In genomic region chr13:33285420-33286124, GRCh38 we compare ENCODE assay signal across 1 cellular context.
TF ChIP-seq lines count a peak whose summit lies in the region.

Gene STARD13, minus strand, starts transcription at chr13:33285755. Its CDS starts 117 bp downstream, at chr13:33285638.

TF ChIP-seq in HepG2, 621 proteins besides CTCF, POLR2A, EP300 and RAD21 (continued from another document and continues in another):
- TF ChIP-seq, protein P1, sequence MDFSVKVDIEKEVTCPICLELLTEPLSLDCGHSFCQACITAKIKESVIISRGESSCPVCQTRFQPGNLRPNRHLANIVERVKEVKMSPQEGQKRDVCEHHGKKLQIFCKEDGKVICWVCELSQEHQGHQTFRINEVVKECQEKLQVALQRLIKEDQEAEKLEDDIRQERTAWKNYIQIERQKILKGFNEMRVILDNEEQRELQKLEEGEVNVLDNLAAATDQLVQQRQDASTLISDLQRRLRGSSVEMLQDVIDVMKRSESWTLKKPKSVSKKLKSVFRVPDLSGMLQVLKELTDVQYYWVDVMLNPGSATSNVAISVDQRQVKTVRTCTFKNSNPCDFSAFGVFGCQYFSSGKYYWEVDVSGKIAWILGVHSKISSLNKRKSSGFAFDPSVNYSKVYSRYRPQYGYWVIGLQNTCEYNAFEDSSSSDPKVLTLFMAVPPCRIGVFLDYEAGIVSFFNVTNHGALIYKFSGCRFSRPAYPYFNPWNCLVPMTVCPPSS (IDR thresholded peaks at IDR 0.05): no peak
- TF ChIP-seq SNRNP70 (IDR thresholded peaks at IDR 0.05; ENCODE audit: low read depth, low read length): no peak
- TF ChIP-seq ZNF264 (CRISPR knock-in tag; IDR thresholded peaks at IDR 0.05): no peak
- TF ChIP-seq HNF1A (IDR thresholded peaks at IDR 0.05; ENCODE audit: low read depth): no peak
- no peak for TF ChIP-seq HNF1A (CRISPR knock-in tag; IDR thresholded peaks at IDR 0.05; ENCODE audit: borderline replicate concordance)
- TF ChIP-seq MAFK (conservative IDR thresholded peaks at IDR 0.05 in 1 of 2, IDR thresholded peaks at IDR 0.05 in 1 of 2; ENCODE audit: low read length in 2 of 2): no peak
- no peak for TF ChIP-seq ZNF670 (CRISPR knock-in tag; IDR thresholded peaks at IDR 0.05; ENCODE audit: borderline replicate concordance)
- no peak for TF ChIP-seq ZNF24 (IDR thresholded peaks at IDR 0.05)
- no peak for TF ChIP-seq IRF2 (CRISPR knock-in tag; IDR thresholded peaks at IDR 0.05)
- no peak for TF ChIP-seq ZNF589 (CRISPR knock-in tag; conservative IDR thresholded peaks at IDR 0.05)
- TF ChIP-seq MED8 (CRISPR knock-in tag; IDR thresholded peaks at IDR 0.05; ENCODE audit: insufficient replicate concordance): peak; percentile 53
- TF ChIP-seq EHMT2 (IDR thresholded peaks at IDR 0.05; ENCODE audit: borderline replicate concordance, low read depth, low read length): no peak; the same call in 1 of the 2 replicates
- TF ChIP-seq, protein P2, sequence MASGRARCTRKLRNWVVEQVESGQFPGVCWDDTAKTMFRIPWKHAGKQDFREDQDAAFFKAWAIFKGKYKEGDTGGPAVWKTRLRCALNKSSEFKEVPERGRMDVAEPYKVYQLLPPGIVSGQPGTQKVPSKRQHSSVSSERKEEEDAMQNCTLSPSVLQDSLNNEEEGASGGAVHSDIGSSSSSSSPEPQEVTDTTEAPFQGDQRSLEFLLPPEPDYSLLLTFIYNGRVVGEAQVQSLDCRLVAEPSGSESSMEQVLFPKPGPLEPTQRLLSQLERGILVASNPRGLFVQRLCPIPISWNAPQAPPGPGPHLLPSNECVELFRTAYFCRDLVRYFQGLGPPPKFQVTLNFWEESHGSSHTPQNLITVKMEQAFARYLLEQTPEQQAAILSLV (CRISPR knock-in tag; IDR thresholded peaks at IDR 0.05; ENCODE audit: borderline replicate concordance): no peak
- TF ChIP-seq ZNF652 (CRISPR knock-in tag; IDR thresholded peaks at IDR 0.05; ENCODE audit: borderline replicate concordance, low read depth): no peak
- TF ChIP-seq ZNF530 (CRISPR knock-in tag; IDR thresholded peaks at IDR 0.05; ENCODE audit: low read depth): no peak
- TF ChIP-seq HOXA5 (CRISPR knock-in tag; IDR thresholded peaks at IDR 0.05): peak; percentile 49; the same call in 1 of the 2 replicates
- no peak for TF ChIP-seq HMG20A (CRISPR knock-in tag; IDR thresholded peaks at IDR 0.05; ENCODE audit: borderline replicate concordance)
- TF ChIP-seq ASH2L (IDR thresholded peaks at IDR 0.05; ENCODE audit: insufficient read length, low read depth, low read length): peak; percentile 53
- peak; percentile 85 for TF ChIP-seq POLR2G (IDR thresholded peaks at IDR 0.05; ENCODE audit: low read depth, low read length)
- 0 out of 2 replicates have a peak, but pooled peaks have one; percentile 46 for TF ChIP-seq SNAPC2 (CRISPR knock-in tag; IDR thresholded peaks at IDR 0.05)
- TF ChIP-seq, protein P3, sequence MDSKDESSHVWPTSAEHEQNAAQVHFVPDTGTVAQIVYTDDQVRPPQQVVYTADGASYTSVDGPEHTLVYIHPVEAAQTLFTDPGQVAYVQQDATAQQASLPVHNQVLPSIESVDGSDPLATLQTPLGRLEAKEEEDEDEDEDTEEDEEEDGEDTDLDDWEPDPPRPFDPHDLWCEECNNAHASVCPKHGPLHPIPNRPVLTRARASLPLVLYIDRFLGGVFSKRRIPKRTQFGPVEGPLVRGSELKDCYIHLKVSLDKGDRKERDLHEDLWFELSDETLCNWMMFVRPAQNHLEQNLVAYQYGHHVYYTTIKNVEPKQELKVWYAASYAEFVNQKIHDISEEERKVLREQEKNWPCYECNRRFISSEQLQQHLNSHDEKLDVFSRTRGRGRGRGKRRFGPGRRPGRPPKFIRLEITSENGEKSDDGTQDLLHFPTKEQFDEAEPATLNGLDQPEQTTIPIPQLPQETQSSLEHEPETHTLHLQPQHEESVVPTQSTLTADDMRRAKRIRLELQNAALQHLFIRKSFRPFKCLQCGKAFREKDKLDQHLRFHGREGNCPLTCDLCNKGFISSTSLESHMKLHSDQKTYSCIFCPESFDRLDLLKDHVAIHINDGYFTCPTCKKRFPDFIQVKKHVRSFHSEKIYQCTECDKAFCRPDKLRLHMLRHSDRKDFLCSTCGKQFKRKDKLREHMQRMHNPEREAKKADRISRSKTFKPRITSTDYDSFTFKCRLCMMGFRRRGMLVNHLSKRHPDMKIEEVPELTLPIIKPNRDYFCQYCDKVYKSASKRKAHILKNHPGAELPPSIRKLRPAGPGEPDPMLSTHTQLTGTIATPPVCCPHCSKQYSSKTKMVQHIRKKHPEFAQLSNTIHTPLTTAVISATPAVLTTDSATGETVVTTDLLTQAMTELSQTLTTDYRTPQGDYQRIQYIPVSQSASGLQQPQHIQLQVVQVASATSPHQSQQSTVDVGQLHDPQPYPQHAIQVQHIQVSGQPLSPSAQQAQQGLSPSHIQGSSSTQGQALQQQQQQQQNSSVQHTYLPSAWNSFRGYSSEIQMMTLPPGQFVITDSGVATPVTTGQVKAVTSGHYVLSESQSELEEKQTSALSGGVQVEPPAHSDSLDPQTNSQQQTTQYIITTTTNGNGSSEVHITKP (CRISPR knock-in tag; IDR thresholded peaks at IDR 0.05; ENCODE audit: low read depth): no peak
- TF ChIP-seq ZNF781 (CRISPR knock-in tag; IDR thresholded peaks at IDR 0.05; ENCODE audit: borderline replicate concordance, not compliant biosample characterization): no peak
- TF ChIP-seq GATA4 (IDR thresholded peaks at IDR 0.05; ENCODE audit: borderline replicate concordance, low read depth): peak; percentile 74; the same call in 1 of the 2 replicates
- 0 out of 2 replicates have a peak, but pooled peaks have one; percentile 20 for TF ChIP-seq ZNF274 (CRISPR knock-in tag; IDR thresholded peaks at IDR 0.05)
- TF ChIP-seq LCORL (IDR thresholded peaks at IDR 0.05): 0 out of 2 replicates have a peak, but pooled peaks have one; percentile 18
- no peak for TF ChIP-seq LCORL (CRISPR knock-in tag; IDR thresholded peaks at IDR 0.05)
- peak; percentile 46 for TF ChIP-seq YEATS4 (CRISPR knock-in tag; IDR thresholded peaks at IDR 0.05; ENCODE audit: borderline replicate concordance)
- no peak for TF ChIP-seq SMAD9 (CRISPR knock-in tag; IDR thresholded peaks at IDR 0.05)
- no peak for TF ChIP-seq KLF12 (CRISPR knock-in tag; IDR thresholded peaks at IDR 0.05; ENCODE audit: borderline replicate concordance)
- TF ChIP-seq, protein P4, sequence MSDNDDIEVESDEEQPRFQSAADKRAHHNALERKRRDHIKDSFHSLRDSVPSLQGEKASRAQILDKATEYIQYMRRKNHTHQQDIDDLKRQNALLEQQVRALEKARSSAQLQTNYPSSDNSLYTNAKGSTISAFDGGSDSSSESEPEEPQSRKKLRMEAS (IDR thresholded peaks at IDR 0.05): peak; percentile 63
- TF ChIP-seq KLF6 (CRISPR knock-in tag; IDR thresholded peaks at IDR 0.05): no peak
- peak; percentile 79; the same call in 1 of the 2 replicates for TF ChIP-seq ZNF414 (CRISPR knock-in tag; IDR thresholded peaks at IDR 0.05)
- no peak for TF ChIP-seq SOX6 (IDR thresholded peaks at IDR 0.05)
- peak; percentile 47; the same call in 1 of the 2 replicates for TF ChIP-seq SOX6 (CRISPR knock-in tag; IDR thresholded peaks at IDR 0.05)
- TF ChIP-seq ZFP90 (CRISPR knock-in tag; IDR thresholded peaks at IDR 0.05; ENCODE audit: borderline replicate concordance): 0 out of 2 replicates have a peak, but pooled peaks have one; percentile 25
- no peak; the same call in 1 of the 2 replicates for TF ChIP-seq ZNF772 (CRISPR knock-in tag; IDR thresholded peaks at IDR 0.05)
- no peak for TF ChIP-seq ZNF879 (CRISPR knock-in tag; IDR thresholded peaks at IDR 0.05)
- TF ChIP-seq NR1H2 (CRISPR knock-in tag; IDR thresholded peaks at IDR 0.05; ENCODE audit: borderline replicate concordance, low read depth): no peak
- TF ChIP-seq ZFX (CRISPR knock-in tag; IDR thresholded peaks at IDR 0.05; ENCODE audit: low read depth): no peak
- 0 out of 2 replicates have a peak, but pooled peaks have one; percentile 31 for TF ChIP-seq THRA (CRISPR knock-in tag; IDR thresholded peaks at IDR 0.05; ENCODE audit: borderline replicate concordance)
- TF ChIP-seq, protein P5, sequence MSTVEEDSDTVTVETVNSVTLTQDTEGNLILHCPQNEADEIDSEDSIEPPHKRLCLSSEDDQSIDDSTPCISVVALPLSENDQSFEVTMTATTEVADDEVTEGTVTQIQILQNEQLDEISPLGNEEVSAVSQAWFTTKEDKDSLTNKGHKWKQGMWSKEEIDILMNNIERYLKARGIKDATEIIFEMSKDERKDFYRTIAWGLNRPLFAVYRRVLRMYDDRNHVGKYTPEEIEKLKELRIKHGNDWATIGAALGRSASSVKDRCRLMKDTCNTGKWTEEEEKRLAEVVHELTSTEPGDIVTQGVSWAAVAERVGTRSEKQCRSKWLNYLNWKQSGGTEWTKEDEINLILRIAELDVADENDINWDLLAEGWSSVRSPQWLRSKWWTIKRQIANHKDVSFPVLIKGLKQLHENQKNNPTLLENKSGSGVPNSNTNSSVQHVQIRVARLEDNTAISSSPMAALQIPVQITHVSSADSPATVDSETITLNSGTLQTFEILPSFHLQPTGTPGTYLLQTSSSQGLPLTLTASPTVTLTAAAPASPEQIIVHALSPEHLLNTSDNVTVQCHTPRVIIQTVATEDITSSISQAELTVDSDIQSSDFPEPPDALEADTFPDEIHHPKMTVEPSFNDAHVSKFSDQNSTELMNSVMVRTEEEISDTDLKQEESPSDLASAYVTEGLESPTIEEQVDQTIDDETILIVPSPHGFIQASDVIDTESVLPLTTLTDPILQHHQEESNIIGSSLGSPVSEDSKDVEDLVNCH (CRISPR knock-in tag; IDR thresholded peaks at IDR 0.05): no peak
- TF ChIP-seq UBTF (CRISPR knock-in tag; IDR thresholded peaks at IDR 0.05): no peak; the same call in 1 of the 2 replicates
- no peak for TF ChIP-seq EZH2 (conservative IDR thresholded peaks at IDR 0.05; ENCODE audit: low read depth, low read length)
- no peak for TF ChIP-seq GPN1 (CRISPR knock-in tag; IDR thresholded peaks at IDR 0.05; ENCODE audit: borderline replicate concordance)
- no peak for TF ChIP-seq ZNF891 (CRISPR knock-in tag; IDR thresholded peaks at IDR 0.05)
- TF ChIP-seq TIGD3 (CRISPR knock-in tag; IDR thresholded peaks at IDR 0.05; ENCODE audit: borderline replicate concordance): no peak
